24 cellular contexts compared by ENCODE assay signal in genomic region chr12:126055521-126055920, GRCh38.
DNase-seq lines count a peak whose midpoint lies in the region; ATAC-seq and TF ChIP-seq lines count a peak whose summit lies in the region.
"Had no signal": no experiment of that assay in that cellular context is flagged by ENCODE, and none has a peak within 500 bp of the region (broad histone marks: within the 10 kb centered on the region; RNA-seq: fewer than 3 reads in every experiment).

No MANE protein-coding gene starts in this region.

- no peak for TF ChIP-seq CTCF in RWPE1 (conservative IDR thresholded peaks at IDR 0.05; ENCODE audit: low read depth)
- no peak for TF ChIP-seq CTCF in fibroblast of mammary gland (conservative IDR thresholded peaks at IDR 0.05; ENCODE audit: control insufficient read depth, insufficient read depth, low read depth, low read length)

- H3K36me3 Mint-ChIP-seq in T-helper 2 cell treated with Interferon-gamma antibody and Interleukin-4, amounts not matched to agents 5 μg/mL and 100 μg/mL, for 36 hours (ENCODE audit: low read depth) = no peaks in the 10 kb centered on the region
- H3K36me3 Mint-ChIP-seq: CD4-positive, alpha-beta memory T cell; natural killer cell treated with Interleukin-12 subunit alpha and Interleukin-12 subunit beta and Interleukin-15 and Interleukin-18, amount 100 ng/mL, for 72 hours had no signal

- H3K4me1 Mint-ChIP-seq in T-helper 2 cell treated with Interferon-gamma antibody and Interleukin-4, amounts not matched to agents 5 μg/mL and 100 μg/mL, for 36 hours (ENCODE audit: low read depth) = no peaks in the 10 kb centered on the region
- H3K4me1 Mint-ChIP-seq: CD4-positive, alpha-beta memory T cell had no signal

- POLR2A ChIA-PET in RWPE1 (lab: Yijun Ruan, JAX; ENCODE audit: low non-redundant PET) = no interaction called here

- H3K4me3 Mint-ChIP-seq in T-helper 2 cell treated with Interferon-gamma antibody and Interleukin-4, amounts not matched to agents 5 μg/mL and 100 μg/mL, for 36 hours = no peak overlapping the region
- H3K4me3 Mint-ChIP-seq: CD4-positive, alpha-beta memory T cell; natural killer cell treated with Interleukin-12 subunit alpha and Interleukin-12 subunit beta and Interleukin-15 and Interleukin-18, amount 100 ng/mL, for 72 hours had no signal

- peaks cover 22% of the 10 kb centered on the region for H3K9me3 Mint-ChIP-seq in T-helper 2 cell treated with Interferon-gamma antibody and Interleukin-4, amounts not matched to agents 5 μg/mL and 100 μg/mL, for 36 hours

- H3K27ac Mint-ChIP-seq in T-helper 2 cell treated with Interferon-gamma antibody and Interleukin-4, amounts not matched to agents 5 μg/mL and 100 μg/mL, for 36 hours = no peak overlapping the region
- H3K27ac Mint-ChIP-seq: CD4-positive, alpha-beta memory T cell; natural killer cell treated with Interleukin-12 subunit alpha and Interleukin-12 subunit beta and Interleukin-15 and Interleukin-18, amount 100 ng/mL, for 72 hours had no signal

- peak; percentile 68 for DNase-seq in Daoy (ENCODE audit: low read depth)
- DNase-seq in RWPE1 (ENCODE audit: low spot score) = peak; percentile 39
- DNase-seq in fibroblast of mammary gland (ENCODE audit: low read depth) = peak; percentile 24
- DNase-seq in renal cortical epithelial cell (ENCODE audit: low read depth) = peak; percentile 84
- no peak for DNase-seq in T-helper 2 cell treated with Interferon-gamma antibody and Interleukin-4, amounts not matched to agents 5 μg/mL and 100 μg/mL, for 36 hours (ENCODE audit: low spot score)
- DNase-seq in AG08396 (ENCODE audit: low spot score) = no peak
- DNase-seq in NCI-H510A treated with DMSO at 0.1 percent for 48 hours (lab: John Stamatoyannopoulos, UW) = no peak
- DNase-seq: activated CD4-positive, alpha-beta T cell treated with anti-CD3 and anti-CD28 coated beads, Interleukin-2, amount 50 U/mL, for 1 hour; activated gamma-delta T cell; adrenal gland; CD4-positive, alpha-beta memory T cell; cerebellar nuclear complex; DMS53; HCEC 1CT; hippocampal formation; mesendoderm; MV-4-11; NCI-H1930; psoas muscle; Right ventricle myocardium superior; stimulated activated CD4-positive, alpha-beta T cell treated with anti-CD3 and anti-CD28 coated beads, Interleukin-4, amount 100 ng/mL, for 24 hours had no signal

- no peak for ATAC-seq in GM21717 (IDR thresholded peaks at IDR 0.05; ENCODE audit: unreplicated experiment)
- ATAC-seq: psoas muscle had no signal

- peak overlapping the region; percentile 43 for H3K27ac ChIP-seq in RWPE1
- H3K27ac ChIP-seq: adrenal gland, HL-60, psoas muscle had no signal

- H3K4me3 ChIP-seq in fibroblast of mammary gland (ENCODE audit: control insufficient read depth, low read depth, low read length) = no peak overlapping the region
- H3K4me3 ChIP-seq: adrenal gland, psoas muscle had no signal

- H3K27me3 Mint-ChIP-seq in T-helper 2 cell treated with Interferon-gamma antibody and Interleukin-4, amounts not matched to agents 5 μg/mL and 100 μg/mL, for 36 hours (ENCODE audit: low read depth) = no peaks in the 10 kb centered on the region
- H3K27me3 Mint-ChIP-seq: CD4-positive, alpha-beta memory T cell; natural killer cell treated with Interleukin-12 subunit alpha and Interleukin-12 subunit beta and Interleukin-15 and Interleukin-18, amount 100 ng/mL, for 72 hours had no signal

- CTCF ChIA-PET in RWPE1 (lab: Yijun Ruan, JAX) = interaction anchor here (0.6 kb wide), 1 partner anchor 31 kb away, joined by 3 read pairs; no protein-coding TSS in a partner anchor

Comparison
In these comparisons a context has a peak if more than half of its experiments do, and no peak if none do; other contexts are left out.
1. DNase-seq: peak in Daoy (single experiment), RWPE1 (single experiment), fibroblast of mammary gland (single experiment) and renal cortical epithelial cell (single experiment); none in T-helper 2 cell treated with Interferon-gamma antibody and Interleukin-4, amounts not matched to agents 5 μg/mL and 100 μg/mL, for 36 hours (single experiment), AG08396 (single experiment) and NCI-H510A treated with DMSO at 0.1 percent for 48 hours (single experiment).